9 cellular contexts compared by ENCODE assay signal in the genomic region with DNA sequence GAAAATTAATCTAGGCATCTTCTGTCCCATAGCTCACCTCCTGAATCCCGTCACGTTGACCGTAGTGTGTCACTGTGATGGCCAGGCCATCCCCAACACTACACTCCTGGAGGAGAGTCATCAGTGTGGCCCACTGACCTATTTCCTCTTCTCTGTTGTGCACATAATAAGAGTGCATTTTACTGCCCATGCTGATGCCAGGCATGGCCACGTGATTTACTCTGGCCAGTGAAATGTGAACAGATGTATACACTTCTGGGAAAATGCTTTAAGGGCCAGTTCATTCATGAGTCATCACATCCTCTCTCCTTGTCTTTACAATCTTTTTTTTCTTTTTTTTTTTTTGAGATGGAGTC.
DNase-seq lines count a peak whose midpoint lies in the region; ATAC-seq and FAIRE-seq lines count a peak whose summit lies in the region.
"Had no signal": no experiment of that assay in that cellular context is flagged by ENCODE, and none has a peak within 500 bp of the region (broad histone marks: within the 10 kb centered on the region; RNA-seq: fewer than 3 reads in every experiment).

No MANE protein-coding gene starts in this region.

- peak; percentile 95 for FAIRE-seq in RCC 7860 (lab: Jason Lieb, UNC)

- DNase-seq in activated T-cell treated with anti-CD3 and anti-CD28 coated beads, Interleukin-2, amount 50 U/mL, for 72 hours = no peak
- no peak for DNase-seq in activated T-cell treated with anti-CD3 and anti-CD28 coated beads, Interleukin-2, amount 50 U/mL, for 24 hours
- DNase-seq in RCC 7860 (ENCODE audit: low spot score) = peak; percentile 97
- peak; percentile 76 for DNase-seq in fibroblast of gingiva (ENCODE audit: low read depth)
- DNase-seq in ecto neural progenitor cell (ENCODE audit: low spot score) = no peak
- DNase-seq in activated CD4-positive, alpha-beta T cell treated with anti-CD3 and anti-CD28 coated beads for 1 hour = no peak
- DNase-seq: effector CD4-positive, alpha-beta T cell had no signal

- peaks cover 14% of the 10 kb centered on the region for H3K4me1 Mint-ChIP-seq in activated T-cell treated with anti-CD3 and anti-CD28 coated beads, Interleukin-2, amount 50 U/mL, for 72 hours (ENCODE audit: low read depth)
- peaks cover 16% of the 10 kb centered on the region for H3K4me1 Mint-ChIP-seq in activated T-cell treated with anti-CD3 and anti-CD28 coated beads, Interleukin-2, amount 50 U/mL, for 24 hours (ENCODE audit: low read depth)
- H3K4me1 Mint-ChIP-seq in stimulated activated naive CD8-positive, alpha-beta T cell treated with anti-CD3 and anti-CD28 coated beads, Interleukin-15, Interleukin-2, amounts not matched to agents 100 ng/mL and 50 ng/mL, for 24 hours (ENCODE audit: low read depth) = peaks cover 13% of the 10 kb centered on the region

- H3K4me3 Mint-ChIP-seq in activated T-cell treated with anti-CD3 and anti-CD28 coated beads, Interleukin-2, amount 50 U/mL, for 72 hours = no peak overlapping the region
- no peak overlapping the region for H3K4me3 Mint-ChIP-seq in activated T-cell treated with anti-CD3 and anti-CD28 coated beads, Interleukin-2, amount 50 U/mL, for 24 hours
- H3K4me3 Mint-ChIP-seq in stimulated activated naive CD8-positive, alpha-beta T cell treated with anti-CD3 and anti-CD28 coated beads, Interleukin-15, Interleukin-2, amounts not matched to agents 100 ng/mL and 50 ng/mL, for 24 hours = no peak overlapping the region

- H3K27me3 Mint-ChIP-seq in activated T-cell treated with anti-CD3 and anti-CD28 coated beads, Interleukin-2, amount 50 U/mL, for 72 hours (ENCODE audit: low read depth) = no peaks in the 10 kb centered on the region
- no peaks in the 10 kb centered on the region for H3K27me3 Mint-ChIP-seq in activated T-cell treated with anti-CD3 and anti-CD28 coated beads, Interleukin-2, amount 50 U/mL, for 24 hours
- H3K27me3 Mint-ChIP-seq in stimulated activated naive CD8-positive, alpha-beta T cell treated with anti-CD3 and anti-CD28 coated beads, Interleukin-15, Interleukin-2, amounts not matched to agents 100 ng/mL and 50 ng/mL, for 24 hours = no peaks in the 10 kb centered on the region

- peaks cover 0 to 1% of the 10 kb centered on the region in 2 donors for H3K9me3 Mint-ChIP-seq in activated T-cell treated with anti-CD3 and anti-CD28 coated beads, Interleukin-2, amount 50 U/mL, for 72 hours
- H3K9me3 Mint-ChIP-seq in activated T-cell treated with anti-CD3 and anti-CD28 coated beads, Interleukin-2, amount 50 U/mL, for 24 hours = no peaks in the 10 kb centered on the region
- H3K9me3 Mint-ChIP-seq in stimulated activated naive CD8-positive, alpha-beta T cell treated with anti-CD3 and anti-CD28 coated beads, Interleukin-15, Interleukin-2, amounts not matched to agents 100 ng/mL and 50 ng/mL, for 24 hours = no peaks in the 10 kb centered on the region

- no peaks in the 10 kb centered on the region for H3K36me3 Mint-ChIP-seq in activated T-cell treated with anti-CD3 and anti-CD28 coated beads, Interleukin-2, amount 50 U/mL, for 72 hours (ENCODE audit: insufficient read depth in 2 of 2)
- no peaks in the 10 kb centered on the region for H3K36me3 Mint-ChIP-seq in activated T-cell treated with anti-CD3 and anti-CD28 coated beads, Interleukin-2, amount 50 U/mL, for 24 hours (ENCODE audit: low read depth)
- H3K36me3 Mint-ChIP-seq in stimulated activated naive CD8-positive, alpha-beta T cell treated with anti-CD3 and anti-CD28 coated beads, Interleukin-15, Interleukin-2, amounts not matched to agents 100 ng/mL and 50 ng/mL, for 24 hours (ENCODE audit: low read depth) = no peaks in the 10 kb centered on the region

- H3K27ac Mint-ChIP-seq in activated T-cell treated with anti-CD3 and anti-CD28 coated beads, Interleukin-2, amount 50 U/mL, for 72 hours = peak overlapping the region; percentile 91
- H3K27ac Mint-ChIP-seq in activated T-cell treated with anti-CD3 and anti-CD28 coated beads, Interleukin-2, amount 50 U/mL, for 24 hours = no peak overlapping the region
- peak overlapping the region; percentile 5 for H3K27ac Mint-ChIP-seq in stimulated activated naive CD8-positive, alpha-beta T cell treated with anti-CD3 and anti-CD28 coated beads, Interleukin-15, Interleukin-2, amounts not matched to agents 100 ng/mL and 50 ng/mL, for 24 hours

- ATAC-seq in activated T-cell treated with anti-CD3 and anti-CD28 coated beads, Interleukin-2, amount 50 U/mL, for 72 hours (replicated peaks in 1 of 2) = peak; percentile 48 to 63
- ATAC-seq in HG02870 (IDR thresholded peaks at IDR 0.05; ENCODE audit: unreplicated experiment) = no peak

Comparison
In these comparisons a context has a peak if more than half of its experiments do, and no peak if none do; other contexts are left out.
1. DNase-seq: peak in RCC 7860 (single experiment) and fibroblast of gingiva (single experiment); none in activated T-cell treated with anti-CD3 and anti-CD28 coated beads, Interleukin-2, amount 50 U/mL, for 72 hours (0 of 2), activated T-cell treated with anti-CD3 and anti-CD28 coated beads, Interleukin-2, amount 50 U/mL, for 24 hours (single experiment), ecto neural progenitor cell (single experiment) and activated CD4-positive, alpha-beta T cell treated with anti-CD3 and anti-CD28 coated beads for 1 hour (single experiment).